ENCODE assay signal across 2 cellular contexts in the genomic region with DNA sequence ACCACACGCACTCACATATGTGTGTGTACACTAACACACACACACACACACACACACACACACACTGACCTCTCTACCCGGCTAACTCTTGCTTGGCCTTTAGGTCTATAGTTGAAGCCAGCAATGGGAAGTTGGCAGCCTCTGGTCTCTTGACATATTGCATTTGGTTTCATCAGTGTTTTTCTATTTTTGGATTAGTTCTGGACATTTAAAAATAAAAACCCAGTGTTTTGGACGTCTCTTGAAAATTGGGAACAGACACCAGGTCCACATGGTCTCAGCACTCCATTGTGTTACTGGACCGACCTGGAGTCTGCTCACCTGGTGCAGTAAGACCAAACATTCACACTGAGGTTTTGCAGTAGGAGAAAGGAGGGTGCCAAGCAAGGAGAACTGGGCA.
TF ChIP-seq lines count a peak whose summit lies in the region.

No MANE protein-coding gene starts in this region.

TF ChIP-seq in liver, 16 proteins besides CTCF, POLR2A, EP300 and RAD21 (continued from another document):
- TF ChIP-seq, protein P1, sequence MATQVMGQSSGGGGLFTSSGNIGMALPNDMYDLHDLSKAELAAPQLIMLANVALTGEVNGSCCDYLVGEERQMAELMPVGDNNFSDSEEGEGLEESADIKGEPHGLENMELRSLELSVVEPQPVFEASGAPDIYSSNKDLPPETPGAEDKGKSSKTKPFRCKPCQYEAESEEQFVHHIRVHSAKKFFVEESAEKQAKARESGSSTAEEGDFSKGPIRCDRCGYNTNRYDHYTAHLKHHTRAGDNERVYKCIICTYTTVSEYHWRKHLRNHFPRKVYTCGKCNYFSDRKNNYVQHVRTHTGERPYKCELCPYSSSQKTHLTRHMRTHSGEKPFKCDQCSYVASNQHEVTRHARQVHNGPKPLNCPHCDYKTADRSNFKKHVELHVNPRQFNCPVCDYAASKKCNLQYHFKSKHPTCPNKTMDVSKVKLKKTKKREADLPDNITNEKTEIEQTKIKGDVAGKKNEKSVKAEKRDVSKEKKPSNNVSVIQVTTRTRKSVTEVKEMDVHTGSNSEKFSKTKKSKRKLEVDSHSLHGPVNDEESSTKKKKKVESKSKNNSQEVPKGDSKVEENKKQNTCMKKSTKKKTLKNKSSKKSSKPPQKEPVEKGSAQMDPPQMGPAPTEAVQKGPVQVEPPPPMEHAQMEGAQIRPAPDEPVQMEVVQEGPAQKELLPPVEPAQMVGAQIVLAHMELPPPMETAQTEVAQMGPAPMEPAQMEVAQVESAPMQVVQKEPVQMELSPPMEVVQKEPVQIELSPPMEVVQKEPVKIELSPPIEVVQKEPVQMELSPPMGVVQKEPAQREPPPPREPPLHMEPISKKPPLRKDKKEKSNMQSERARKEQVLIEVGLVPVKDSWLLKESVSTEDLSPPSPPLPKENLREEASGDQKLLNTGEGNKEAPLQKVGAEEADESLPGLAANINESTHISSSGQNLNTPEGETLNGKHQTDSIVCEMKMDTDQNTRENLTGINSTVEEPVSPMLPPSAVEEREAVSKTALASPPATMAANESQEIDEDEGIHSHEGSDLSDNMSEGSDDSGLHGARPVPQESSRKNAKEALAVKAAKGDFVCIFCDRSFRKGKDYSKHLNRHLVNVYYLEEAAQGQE (IDR thresholded peaks at IDR 0.05): no peak
- TF ChIP-seq HNF4A (conservative IDR thresholded peaks at IDR 0.05) (peak in 1 of 2 donors; percentile 65), FOXA2 (IDR thresholded peaks at IDR 0.05) (no peak), HNF4G (IDR thresholded peaks at IDR 0.05) (no peak), FOXA1 (IDR thresholded peaks at IDR 0.05) (no peak), RXRA (IDR thresholded peaks at IDR 0.05) (peak; percentile 24 to 60), TAF1 (conservative IDR thresholded peaks at IDR 0.05) (no peak), NR2F2 (IDR thresholded peaks at IDR 0.05) (peak; percentile 81)
- TF ChIP-seq, protein P2, sequence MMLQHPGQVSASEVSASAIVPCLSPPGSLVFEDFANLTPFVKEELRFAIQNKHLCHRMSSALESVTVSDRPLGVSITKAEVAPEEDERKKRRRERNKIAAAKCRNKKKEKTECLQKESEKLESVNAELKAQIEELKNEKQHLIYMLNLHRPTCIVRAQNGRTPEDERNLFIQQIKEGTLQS (IDR thresholded peaks at IDR 0.05): no peak
- TF ChIP-seq, protein P3, sequence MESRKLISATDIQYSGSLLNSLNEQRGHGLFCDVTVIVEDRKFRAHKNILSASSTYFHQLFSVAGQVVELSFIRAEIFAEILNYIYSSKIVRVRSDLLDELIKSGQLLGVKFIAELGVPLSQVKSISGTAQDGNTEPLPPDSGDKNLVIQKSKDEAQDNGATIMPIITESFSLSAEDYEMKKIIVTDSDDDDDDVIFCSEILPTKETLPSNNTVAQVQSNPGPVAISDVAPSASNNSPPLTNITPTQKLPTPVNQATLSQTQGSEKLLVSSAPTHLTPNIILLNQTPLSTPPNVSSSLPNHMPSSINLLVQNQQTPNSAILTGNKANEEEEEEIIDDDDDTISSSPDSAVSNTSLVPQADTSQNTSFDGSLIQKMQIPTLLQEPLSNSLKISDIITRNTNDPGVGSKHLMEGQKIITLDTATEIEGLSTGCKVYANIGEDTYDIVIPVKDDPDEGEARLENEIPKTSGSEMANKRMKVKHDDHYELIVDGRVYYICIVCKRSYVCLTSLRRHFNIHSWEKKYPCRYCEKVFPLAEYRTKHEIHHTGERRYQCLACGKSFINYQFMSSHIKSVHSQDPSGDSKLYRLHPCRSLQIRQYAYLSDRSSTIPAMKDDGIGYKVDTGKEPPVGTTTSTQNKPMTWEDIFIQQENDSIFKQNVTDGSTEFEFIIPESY (IDR thresholded peaks at IDR 0.05): no peak
- TF ChIP-seq, protein P4, sequence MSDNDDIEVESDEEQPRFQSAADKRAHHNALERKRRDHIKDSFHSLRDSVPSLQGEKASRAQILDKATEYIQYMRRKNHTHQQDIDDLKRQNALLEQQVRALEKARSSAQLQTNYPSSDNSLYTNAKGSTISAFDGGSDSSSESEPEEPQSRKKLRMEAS (IDR thresholded peaks at IDR 0.05): no peak

TF ChIP-seq in HepG2, 621 proteins besides CTCF, POLR2A, EP300 and RAD21 (continued from another document):
- TF ChIP-seq, protein P5, sequence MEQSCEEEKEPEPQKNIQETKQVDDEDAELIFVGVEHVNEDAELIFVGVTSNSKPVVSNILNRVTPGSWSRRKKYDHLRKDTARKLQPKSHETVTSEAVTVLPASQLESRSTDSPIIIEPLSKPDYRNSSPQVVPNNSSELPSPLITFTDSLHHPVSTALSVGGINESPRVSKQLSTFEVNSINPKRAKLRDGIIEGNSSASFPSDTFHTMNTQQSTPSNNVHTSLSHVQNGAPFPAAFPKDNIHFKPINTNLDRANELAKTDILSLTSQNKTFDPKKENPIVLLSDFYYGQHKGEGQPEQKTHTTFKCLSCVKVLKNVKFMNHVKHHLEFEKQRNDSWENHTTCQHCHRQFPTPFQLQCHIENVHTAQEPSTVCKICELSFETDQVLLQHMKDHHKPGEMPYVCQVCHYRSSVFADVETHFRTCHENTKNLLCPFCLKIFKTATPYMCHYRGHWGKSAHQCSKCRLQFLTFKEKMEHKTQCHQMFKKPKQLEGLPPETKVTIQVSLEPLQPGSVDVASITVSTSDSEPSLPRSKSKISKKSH (CRISPR knock-in tag; IDR thresholded peaks at IDR 0.05; ENCODE audit: borderline replicate concordance): no peak
- no peak for TF ChIP-seq ZNF207 (IDR thresholded peaks at IDR 0.05; ENCODE audit: borderline replicate concordance)
- no peak for TF ChIP-seq MEIS2 (CRISPR knock-in tag; IDR thresholded peaks at IDR 0.05)
- TF ChIP-seq ZNF24 (IDR thresholded peaks at IDR 0.05): no peak
- TF ChIP-seq, protein P6, sequence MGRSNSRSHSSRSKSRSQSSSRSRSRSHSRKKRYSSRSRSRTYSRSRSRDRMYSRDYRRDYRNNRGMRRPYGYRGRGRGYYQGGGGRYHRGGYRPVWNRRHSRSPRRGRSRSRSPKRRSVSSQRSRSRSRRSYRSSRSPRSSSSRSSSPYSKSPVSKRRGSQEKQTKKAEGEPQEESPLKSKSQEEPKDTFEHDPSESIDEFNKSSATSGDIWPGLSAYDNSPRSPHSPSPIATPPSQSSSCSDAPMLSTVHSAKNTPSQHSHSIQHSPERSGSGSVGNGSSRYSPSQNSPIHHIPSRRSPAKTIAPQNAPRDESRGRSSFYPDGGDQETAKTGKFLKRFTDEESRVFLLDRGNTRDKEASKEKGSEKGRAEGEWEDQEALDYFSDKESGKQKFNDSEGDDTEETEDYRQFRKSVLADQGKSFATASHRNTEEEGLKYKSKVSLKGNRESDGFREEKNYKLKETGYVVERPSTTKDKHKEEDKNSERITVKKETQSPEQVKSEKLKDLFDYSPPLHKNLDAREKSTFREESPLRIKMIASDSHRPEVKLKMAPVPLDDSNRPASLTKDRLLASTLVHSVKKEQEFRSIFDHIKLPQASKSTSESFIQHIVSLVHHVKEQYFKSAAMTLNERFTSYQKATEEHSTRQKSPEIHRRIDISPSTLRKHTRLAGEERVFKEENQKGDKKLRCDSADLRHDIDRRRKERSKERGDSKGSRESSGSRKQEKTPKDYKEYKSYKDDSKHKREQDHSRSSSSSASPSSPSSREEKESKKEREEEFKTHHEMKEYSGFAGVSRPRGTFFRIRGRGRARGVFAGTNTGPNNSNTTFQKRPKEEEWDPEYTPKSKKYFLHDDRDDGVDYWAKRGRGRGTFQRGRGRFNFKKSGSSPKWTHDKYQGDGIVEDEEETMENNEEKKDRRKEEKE (IDR thresholded peaks at IDR 0.05): no peak
- no peak for TF ChIP-seq ZNF441 (CRISPR knock-in tag; IDR thresholded peaks at IDR 0.05; ENCODE audit: borderline replicate concordance)
